ENCODE assay signal across 26 cellular contexts in genomic region chr3:28109829-28110228, GRCh38.
DNase-seq lines count a peak whose midpoint lies in the region; ATAC-seq, FAIRE-seq and TF ChIP-seq lines count a peak whose summit lies in the region.
"Had no signal": no experiment of that assay in that cellular context is flagged by ENCODE, and none has a peak within 500 bp of the region (broad histone marks: within the 10 kb centered on the region; RNA-seq: fewer than 3 reads in every experiment).

No MANE protein-coding gene starts in this region.

- no peak overlapping the region for H3K4me2 ChIP-seq in A549
- H3K4me2 ChIP-seq in hepatocyte, result no peak overlapping the region

- no peak for TF ChIP-seq CTCF in A549 (IDR thresholded peaks at IDR 0.05)
- no peak for TF ChIP-seq CTCF in RWPE2 (IDR thresholded peaks at IDR 0.05; ENCODE audit: poor library complexity, severe bottlenecking)
- TF ChIP-seq CTCF in hepatocyte (IDR thresholded peaks at IDR 0.05; ENCODE audit: poor library complexity), result no peak
- no peak for TF ChIP-seq CTCF in uterus (IDR thresholded peaks at IDR 0.05)

- CTCF ChIA-PET in A549 (lab: Yijun Ruan, JAX), result interaction anchor here (1.3 kb wide), 1 partner anchor 12 kb away, joined by 3 read pairs; no protein-coding TSS in a partner anchor

- intact Hi-C loops in uterus (cut with DNase I; ENCODE audit: low total_unique reads), result no loop called here

- H3K9me3 ChIP-seq in A549, result no peaks in the 10 kb centered on the region
- no peaks in the 10 kb centered on the region for H3K9me3 ChIP-seq in RWPE2 (ENCODE audit: severe bottlenecking)
- H3K9me3 ChIP-seq in hepatocyte (ENCODE audit: low read depth), result no peaks in the 10 kb centered on the region
- H3K9me3 ChIP-seq in uterus, result no peaks in the 10 kb centered on the region
- H3K9me3 ChIP-seq: HAP-1 had no signal

- H3K36me3 ChIP-seq in RWPE2 (ENCODE audit: low read depth) (no peaks in the 10 kb centered on the region), hepatocyte (replicated peaks; ENCODE audit: insufficient read depth, low read depth) (no peaks in the 10 kb centered on the region), uterus (no peaks in the 10 kb centered on the region)
- H3K36me3 ChIP-seq: HAP-1 had no signal

- H3K4me3 ChIP-seq in A549 (no peak overlapping the region), RWPE2 (ENCODE audit: severe bottlenecking) (no peak overlapping the region), hepatocyte (no peak overlapping the region), uterus (no peak overlapping the region)
- H3K4me3 ChIP-seq: GM12878, HAP-1, K562, SK-N-MC had no signal

- no peak for TF ChIP-seq EP300 in A549 (IDR thresholded peaks at IDR 0.05)

- ATAC-seq in A549 (no peak), RWPE2 (ENCODE audit: low read depth) (0 out of 3 replicates have a peak, but pooled peaks have one; percentile 38), GM18909 (IDR thresholded peaks at IDR 0.05; ENCODE audit: poor library complexity, unreplicated experiment) (no peak)
- ATAC-seq: GM12878, K562, Panc1 had no signal

- H3K79me2 ChIP-seq in hepatocyte, result no peaks in the 10 kb centered on the region

- H3K27me3 ChIP-seq in RWPE2 (ENCODE audit: insufficient read depth, poor library complexity, severe bottlenecking), result no peaks in the 10 kb centered on the region
- H3K27me3 ChIP-seq in hepatocyte, result no peaks in the 10 kb centered on the region
- no peaks in the 10 kb centered on the region for H3K27me3 ChIP-seq in uterus

- POLR2A ChIA-PET in A549 (lab: Yijun Ruan, JAX), result no interaction called here

- FAIRE-seq in A549 (lab: Jason Lieb, UNC), result no peak
- FAIRE-seq: GM12878, K562 had no signal

- H3K4me1 ChIP-seq in A549 (no peaks in the 10 kb centered on the region), RWPE2 (ENCODE audit: insufficient read depth, poor library complexity, severe bottlenecking) (no peaks in the 10 kb centered on the region), hepatocyte (ENCODE audit: insufficient read depth) (no peaks in the 10 kb centered on the region), uterus (no peaks in the 10 kb centered on the region)
- H3K4me1 ChIP-seq: HAP-1 had no signal

- peak; percentile 3 to 47 for DNase-seq in A549 (ENCODE audit: low read depth in 1 of 2, low spot score in 1 of 2)
- DNase-seq in HCEC 1CT, result peak; percentile 54
- DNase-seq in RWPE2 (ENCODE audit: low spot score), result no peak
- DNase-seq in hepatocyte (ENCODE audit: low spot score), result peak; percentile 16
- DNase-seq in NCI-H128 (lab: John Stamatoyannopoulos, UW; ENCODE audit: unreplicated experiment), result no peak
- DNase-seq in uterus, result no peak
- DNase-seq in activated CD4-positive, CD25-positive, alpha-beta regulatory T cell (lab: John Stamatoyannopoulos, UW), result no peak
- DNase-seq: 8988T, DMS153, GDM1, GOT3, Kasumi-1, MV-4-11, NCI-H1105 treated with DMSO at 0.1 percent for 48 hours, NCI-H2029, NCI-H446, NCI-H524 treated with DMSO at 0.1 percent for 48 hours, SHP77 treated with DMSO at 0.1 percent for 48 hours, SW 1271 had no signal

- H3K27ac ChIP-seq in A549 (no peak overlapping the region), RWPE2 (ENCODE audit: poor library complexity, severe bottlenecking) (no peak overlapping the region), hepatocyte (no peak overlapping the region), uterus (no peak overlapping the region)
- H3K27ac ChIP-seq: RWPE1, SK-N-MC had no signal

- H4K20me1 ChIP-seq in hepatocyte (ENCODE audit: insufficient read depth, poor library complexity, severe bottlenecking), result no peaks in the 10 kb centered on the region

- 17% methylated on average over 2 of the region's 2 CpGs for WGBS in A549 (ENCODE audit: missing lambda C conversion rate)
- 64% methylated on average over 2 of the region's 2 CpGs for WGBS in hepatocyte (ENCODE audit: low lambda C conversion rate, missing lambda C conversion rate)

- no peaks in the 10 kb centered on the region for H3K9me2 ChIP-seq in hepatocyte (replicated peaks; ENCODE audit: insufficient read depth)

- no peak overlapping the region for H2AFZ ChIP-seq in hepatocyte

- TF ChIP-seq RAD21 in A549 (conservative IDR thresholded peaks at IDR 0.05 in 1 of 2, IDR thresholded peaks at IDR 0.05 in 1 of 2), result no peak

- TF ChIP-seq POLR2A in A549 (IDR thresholded peaks at IDR 0.05; ENCODE audit: low read length), result no peak
- no peak for TF ChIP-seq POLR2A in uterus (IDR thresholded peaks at IDR 0.05)

TF ChIP-seq in A549, 52 proteins besides CTCF, POLR2A, EP300 and RAD21:
- TF ChIP-seq EHMT2 (IDR thresholded peaks at IDR 0.05; ENCODE audit: low read depth) (no peak), ZSCAN20 (CRISPR knock-in tag; IDR thresholded peaks at IDR 0.05) (no peak), CBX8 (IDR thresholded peaks at IDR 0.05) (no peak), RCOR1 (IDR thresholded peaks at IDR 0.05; ENCODE audit: low read depth, low read length) (no peak), NR3C1 (IDR thresholded peaks at IDR 0.05) (no peak)
- TF ChIP-seq, protein P1, sequence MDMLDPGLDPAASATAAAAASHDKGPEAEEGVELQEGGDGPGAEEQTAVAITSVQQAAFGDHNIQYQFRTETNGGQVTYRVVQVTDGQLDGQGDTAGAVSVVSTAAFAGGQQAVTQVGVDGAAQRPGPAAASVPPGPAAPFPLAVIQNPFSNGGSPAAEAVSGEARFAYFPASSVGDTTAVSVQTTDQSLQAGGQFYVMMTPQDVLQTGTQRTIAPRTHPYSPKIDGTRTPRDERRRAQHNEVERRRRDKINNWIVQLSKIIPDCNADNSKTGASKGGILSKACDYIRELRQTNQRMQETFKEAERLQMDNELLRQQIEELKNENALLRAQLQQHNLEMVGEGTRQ (IDR thresholded peaks at IDR 0.05), result no peak

Comparison
In these comparisons a context has a peak if more than half of its experiments do, and no peak if none do; other contexts are left out.
1. DNase-seq: peak in A549 (2 of 2), HCEC 1CT (single experiment) and hepatocyte (single experiment); none in RWPE2 (single experiment), NCI-H128 (single experiment), uterus (0 of 2) and activated CD4-positive, CD25-positive, alpha-beta regulatory T cell (0 of 4).